8 cellular contexts compared by ENCODE assay signal in genomic region chr1:205543351-205544305, GRCh38. TPM values are rescaled to one million over a fixed set of nuclear protein-coding genes. Genes with fewer than 3 reads are reported as not detected.
A peak's percentile ranks its signal among the peaks of the same experiment; 100 is the strongest.
DNase-seq lines count a peak whose midpoint lies in the region; ATAC-seq and TF ChIP-seq lines count a peak whose summit lies in the region.

No MANE protein-coding gene starts in this region.

- ATAC-seq in memory B cell (ENCODE audit: low read depth), result peak; percentile 24

- POLR2A ChIA-PET in SK-N-SH (lab: Yijun Ruan, JAX), result interaction anchor here (0.6 kb wide), 1 partner anchor 15 kb away, joined by 4 read pairs; no protein-coding TSS in a partner anchor
- POLR2A ChIA-PET in GM10248 (lab: Yijun Ruan, JAX), result interaction anchor here (0.5 kb wide), 1 partner anchor 160 kb away, joined by 4 read pairs; no protein-coding TSS in a partner anchor

- no peaks in the 10 kb centered on the region for H3K36me3 ChIP-seq in BLaER1 treated with 17β-estradiol and CSF1 and Interleukin-3, amounts not matched to agents 10 nM and 100 nM
- no peaks in the 10 kb centered on the region for H3K36me3 ChIP-seq in SK-N-SH (replicated peaks in 1 of 2; ENCODE audit: control insufficient read depth in 1 of 2, insufficient read depth in 2 of 2, low read length in 1 of 2)
- no peaks in the 10 kb centered on the region for H3K36me3 ChIP-seq in testis (ENCODE audit: low read depth, missing control alignments)

- peak; percentile 80 for DNase-seq in HT-29 (ENCODE audit: low spot score)
- peak; percentile 78 for DNase-seq in SK-N-SH
- peak; percentile 89 for DNase-seq in epithelial cell of esophagus (ENCODE audit: low read depth)
- no peak for DNase-seq in memory B cell (ENCODE audit: low spot score in 2 of 2)
- peak; percentile 71 for DNase-seq in testis
- DNase-seq in SW480 (ENCODE audit: low spot score), result no peak
- no peak for DNase-seq in GM10248 (ENCODE audit: extremely low spot score)

- H3K27me3 Mint-ChIP-seq in memory B cell, result peaks cover 29% of the 10 kb centered on the region

- H3K27me3 ChIP-seq in BLaER1 treated with 17β-estradiol and CSF1 and Interleukin-3, amounts not matched to agents 10 nM and 100 nM, result peaks cover 6 to 34% (median 19%) of the 10 kb centered on the region in 11 experiments; a peak in 19 of 22 replicates
- H3K27me3 ChIP-seq in SK-N-SH (ENCODE audit: insufficient read depth), result no peaks in the 10 kb centered on the region
- no peaks in the 10 kb centered on the region for H3K27me3 ChIP-seq in testis

- H3K27ac Mint-ChIP-seq in memory B cell, result no peak overlapping the region

- peaks cover 7% of the 10 kb centered on the region for H3F3A ChIP-seq in SK-N-SH (replicated peaks; ENCODE audit: insufficient read depth)

- H3K9ac ChIP-seq in BLaER1 treated with 17β-estradiol and CSF1 and Interleukin-3, amounts not matched to agents 10 nM and 100 nM, result peak overlapping the region in 2 of 11 experiments; percentile 46 to 53; a peak in 4 of 22 replicates
- H3K9ac ChIP-seq in SK-N-SH, result peak overlapping the region; percentile 50

- H3K9me3 Mint-ChIP-seq in memory B cell, result no peaks in the 10 kb centered on the region

- peaks cover 0 to 8% (median 0%) of the 10 kb centered on the region in 11 experiments; a peak in 3 of 22 replicates for H3K9me3 ChIP-seq in BLaER1 treated with 17β-estradiol and CSF1 and Interleukin-3, amounts not matched to agents 10 nM and 100 nM (replicated peaks in 1 of 11)
- H3K9me3 ChIP-seq in SK-N-SH, result no peaks in the 10 kb centered on the region
- H3K9me3 ChIP-seq in testis, result no peaks in the 10 kb centered on the region

- CTCF ChIA-PET in SK-N-SH (lab: Yijun Ruan, JAX), result interaction anchor here (0.7 to 4.2 kb wide), 12 partner anchors 9 to 147 kb away, joined by 3 to 23 read pairs (median 8); partner anchors contain the start of gene ELK4
- CTCF ChIA-PET in GM10248 (lab: Yijun Ruan, JAX), result interaction anchor here (1.0 to 4.6 kb wide), 7 partner anchors 13 to 168 kb away, joined by 3 to 24 read pairs (median 7); no protein-coding TSS in a partner anchor

- H3K4me2 ChIP-seq in BLaER1 treated with 17β-estradiol and CSF1 and Interleukin-3, amounts not matched to agents 10 nM and 100 nM, result peak overlapping the region; percentile 17 to 74 (median 58); a peak in 21 of 22 replicates
- peak overlapping the region; percentile 69 for H3K4me2 ChIP-seq in SK-N-SH

- H3K79me2 ChIP-seq in SK-N-SH (ENCODE audit: insufficient read depth), result no peaks in the 10 kb centered on the region

- TF ChIP-seq EP300 in SK-N-SH (IDR thresholded peaks at IDR 0.05; ENCODE audit: borderline replicate concordance in 1 of 2, low read depth in 1 of 2, low read length in 1 of 2), result no peak

- H2AFZ ChIP-seq in SK-N-SH (ENCODE audit: low read depth), result peak overlapping the region; percentile 87

- H3K9me2 ChIP-seq in SK-N-SH, result no peaks in the 10 kb centered on the region

- peak overlapping the region in 4 of 11 experiments; percentile 9 to 62 (median 42); a peak in 6 of 22 replicates for H3K27ac ChIP-seq in BLaER1 treated with 17β-estradiol and CSF1 and Interleukin-3, amounts not matched to agents 10 nM and 100 nM
- H3K27ac ChIP-seq in SK-N-SH (ENCODE audit: low read depth in 2 of 2, low read length in 1 of 2), result peak overlapping the region; percentile 23 to 88; a peak in 3 of 4 replicates
- peak overlapping the region in 1 of 2 donors; percentile 61 for H3K27ac ChIP-seq in testis

- TF ChIP-seq CTCF in SK-N-SH (IDR thresholded peaks at IDR 0.05), result no peak
- TF ChIP-seq CTCF in epithelial cell of esophagus (IDR thresholded peaks at IDR 0.05; ENCODE audit: insufficient read depth, low read depth, low read length, missing control alignments), result no peak
- TF ChIP-seq CTCF in testis (IDR thresholded peaks at IDR 0.05), result no peak
- TF ChIP-seq CTCF in GM10248 (IDR thresholded peaks at IDR 0.05; ENCODE audit: control extremely low read depth, extremely low read depth, low read depth, missing control alignments), result no peak

- no peak for TF ChIP-seq RAD21 in SK-N-SH (IDR thresholded peaks at IDR 0.05; ENCODE audit: low read length)

- no peaks in the 10 kb centered on the region for H4K20me1 ChIP-seq in BLaER1 treated with 17β-estradiol and CSF1 and Interleukin-3, amounts not matched to agents 10 nM and 100 nM
- no peaks in the 10 kb centered on the region for H4K20me1 ChIP-seq in SK-N-SH (ENCODE audit: insufficient read depth)

- peaks cover 2% of the 10 kb centered on the region for H3K4me1 Mint-ChIP-seq in memory B cell

- no peak overlapping the region for H3K4me3 Mint-ChIP-seq in memory B cell

- 5% methylated on average over 19 of the region's 25 CpGs for WGBS in SK-N-SH (ENCODE audit: low lambda C conversion rate)
- WGBS in testis, 2 donors, result 1% methylated on average over 21 to 25 of the region's 25 CpGs

- H3K4me1 ChIP-seq in BLaER1 treated with 17β-estradiol and CSF1 and Interleukin-3, amounts not matched to agents 10 nM and 100 nM, result peaks cover 4 to 34% (median 22%) of the 10 kb centered on the region in 10 experiments; a peak in 15 of 20 replicates
- peaks cover 0 to 8% of the 10 kb centered on the region in 2 experiments; a peak in 1 of 4 replicates for H3K4me1 ChIP-seq in SK-N-SH (ENCODE audit: control insufficient read depth in 1 of 2, insufficient read depth in 2 of 2, low read depth in 1 of 2, low read length in 1 of 2)
- H3K4me1 ChIP-seq in testis, result peaks cover 10% of the 10 kb centered on the region

- no peak for TF ChIP-seq POLR2A in testis (IDR thresholded peaks at IDR 0.05)

- intact Hi-C loops in testis (cut with DNase I; ENCODE audit: low total_unique reads), result no loop called here

- peak overlapping the region in 2 of 10 experiments; percentile 40 to 45; a peak in 4 of 20 replicates for H3K4me3 ChIP-seq in BLaER1 treated with 17β-estradiol and CSF1 and Interleukin-3, amounts not matched to agents 10 nM and 100 nM
- H3K4me3 ChIP-seq in SK-N-SH (ENCODE audit: low read depth in 2 of 2, low read length in 1 of 2) (peak overlapping the region in 1 of 2 experiments; percentile 37; a peak in 2 of 4 replicates), epithelial cell of esophagus (ENCODE audit: low read length) (no peak overlapping the region), testis (peak overlapping the region in 1 of 2 donors; percentile 37)

- H3K36me3 Mint-ChIP-seq in memory B cell, result no peaks in the 10 kb centered on the region

TF ChIP-seq in SK-N-SH, 30 proteins besides CTCF, POLR2A, EP300 and RAD21:
- TF ChIP-seq NFIC (IDR thresholded peaks at IDR 0.05; ENCODE audit: borderline replicate concordance) (no peak), FOXJ3 (CRISPR knock-in tag; IDR thresholded peaks at IDR 0.05) (no peak), REST (IDR thresholded peaks at IDR 0.05; ENCODE audit: low read depth, low read length) (no peak), POLR2AphosphoS5 (IDR thresholded peaks at IDR 0.05; ENCODE audit: low read depth, low read length) (no peak), FOSL2 (IDR thresholded peaks at IDR 0.05; ENCODE audit: borderline replicate concordance, low read depth) (no peak), TAF1 (IDR thresholded peaks at IDR 0.05; ENCODE audit: borderline replicate concordance, low read depth, low read length) (0 out of 2 replicates have a peak, but pooled peaks have one; percentile 14), USF2 (IDR thresholded peaks at IDR 0.05; ENCODE audit: borderline replicate concordance, low read depth, low read length) (no peak), MAX (IDR thresholded peaks at IDR 0.05; ENCODE audit: low read depth) (peak; percentile 69), RCOR1 (IDR thresholded peaks at IDR 0.05; ENCODE audit: low read length) (0 out of 2 replicates have a peak, but pooled peaks have one; percentile 15)
TF ChIP-seq in SK-N-SH: peak in this region for 3.

RNA-seq across cellular contexts. Expression of gene CDK18, which starts 39.2 kb away (rescaled TPM):
- total RNA-seq in HT-29 (2014; rRNA removed; shearing (Covaris generic)), result 22.2 and 27.6 TPM in 2 replicates
- 2.5 and 3.1 TPM in 2 replicates for polyA plus RNA-seq in SK-N-SH (2012; rRNA removed)
- polyA plus RNA-seq in SK-N-SH (2012; cell fraction: cytosol; rRNA removed), result 0.80 and 1.3 TPM in 2 replicates
- polyA plus RNA-seq in SK-N-SH (2012; cell fraction: nucleus; rRNA removed), result 10.6 and 12.1 TPM in 2 replicates
- 1 to 10 TPM; 6.5 to 8.5 TPM for total RNA-seq in testis
- 9.2 TPM for polyA plus RNA-seq in testis (ENCODE audit: insufficient read depth, low read depth, low replicate concordance)

Comparison
In these comparisons a context has a peak if more than half of its experiments do, and no peak if none do; other contexts are left out.
1. DNase-seq: peak in HT-29 (single experiment), SK-N-SH (single experiment), epithelial cell of esophagus (single experiment) and testis (single experiment); none in memory B cell (0 of 2), SW480 (single experiment) and GM10248 (single experiment).